Comparison of ENCODE assay signal across 1 cellular context in genomic region chr4:57078685-57079521, GRCh38.
A peak's percentile ranks its signal among the peaks of the same experiment; 100 is the strongest.
TF ChIP-seq lines count a peak whose summit lies in the region.

No MANE protein-coding gene starts in this region.

TF ChIP-seq in endothelial cell of umbilical vein, 7 proteins besides CTCF, POLR2A, EP300 and RAD21:
- TF ChIP-seq MYC (IDR thresholded peaks at IDR 0.05; ENCODE audit: low read depth, low read length): no peak
- TF ChIP-seq POLR2AphosphoS5 (IDR thresholded peaks at IDR 0.05; ENCODE audit: insufficient read depth, low read depth, low read length): peak; percentile 42
